22 cellular contexts compared by ENCODE assay signal in genomic region chr5:16382047-16382446, GRCh38.
A peak's percentile ranks its signal among the peaks of the same experiment; 100 is the strongest.
DNase-seq lines count a peak whose midpoint lies in the region; ATAC-seq, FAIRE-seq and TF ChIP-seq lines count a peak whose summit lies in the region.
"Had no signal": no experiment of that assay in that cellular context is flagged by ENCODE, and none has a peak within 500 bp of the region (broad histone marks: within the 10 kb centered on the region; RNA-seq: fewer than 3 reads in every experiment).

No MANE protein-coding gene starts in this region.

- H3K27ac ChIP-seq in A549 = no peak overlapping the region
- H3K27ac ChIP-seq in IMR-90 (ENCODE audit: insufficient read depth, low read length) = no peak overlapping the region
- no peak overlapping the region for H3K27ac ChIP-seq in K562 (ENCODE audit: extremely low read depth, low read depth, low read length)
- no peak overlapping the region for H3K27ac ChIP-seq in heart left ventricle
- H3K27ac ChIP-seq: BLaER1 treated with 17β-estradiol and CSF1 and Interleukin-3, amounts not matched to agents 10 nM and 100 nM; C4-2B had no signal

- dilution Hi-C loops in IMR-90 (cut with HindIII; ENCODE audit: low sequenced_read_pairs, unreplicated experiment) = no loop called here

- FAIRE-seq in A549 (lab: Jason Lieb, UNC) (no peak), K562 (lab: Jason Lieb, UNC) (no peak), frontal cortex (lab: Jason Lieb, UNC) (peak; percentile 33)
- FAIRE-seq: D721Med, G401.6, GM12891 had no signal

- no peak for TF ChIP-seq POLR2A in A549 (IDR thresholded peaks at IDR 0.05; ENCODE audit: low read length)
- no peak for TF ChIP-seq POLR2A in IMR-90 (IDR thresholded peaks at IDR 0.05; ENCODE audit: low read depth, low read length)
- no peak for TF ChIP-seq POLR2A in K562 (conservative IDR thresholded peaks at IDR 0.05)
- TF ChIP-seq POLR2A in heart left ventricle (IDR thresholded peaks at IDR 0.05) = no peak

- no peak overlapping the region for H2AK5ac ChIP-seq in IMR-90 (ENCODE audit: low read depth, low read length)

- H3K27me3 Mint-ChIP-seq in activated T-cell treated with anti-CD3 and anti-CD28 coated beads, Interleukin-2, amount 50 U/mL, for 4 hours (ENCODE audit: low read depth) = peaks cover 4% of the 10 kb centered on the region

- TF ChIP-seq CTCF in A549 (IDR thresholded peaks at IDR 0.05) (no peak), IMR-90 (conservative IDR thresholded peaks at IDR 0.05; ENCODE audit: low read depth, low read length) (no peak), K562 (IDR thresholded peaks at IDR 0.05 in 2 of 3, conservative IDR thresholded peaks at IDR 0.05 in 1 of 3; ENCODE audit: insufficient read depth in 2 of 3, low read depth in 1 of 3, low read length in 3 of 3) (no peak), heart left ventricle (IDR thresholded peaks at IDR 0.05) (no peak)

- H3K9me1 ChIP-seq in IMR-90 (ENCODE audit: insufficient read depth, low read length) (no peaks in the 10 kb centered on the region), K562 (ENCODE audit: control insufficient read depth, insufficient read depth, low read length) (no peaks in the 10 kb centered on the region)

- H4K5ac ChIP-seq in IMR-90 (ENCODE audit: low read depth, low read length) = no peak overlapping the region

- no peak overlapping the region for H2BK15ac ChIP-seq in IMR-90 (ENCODE audit: low read depth, low read length)

- H3K4me2 ChIP-seq in A549 (no peak overlapping the region), IMR-90 (ENCODE audit: low read depth, low read length) (no peak overlapping the region), K562 (ENCODE audit: insufficient read depth, low read length) (no peak overlapping the region)
- H3K4me2 ChIP-seq: BLaER1 treated with 17β-estradiol and CSF1 and Interleukin-3, amounts not matched to agents 10 nM and 100 nM had no signal

- H3K4me1 ChIP-seq in A549 = no peaks in the 10 kb centered on the region
- no peaks in the 10 kb centered on the region for H3K4me1 ChIP-seq in IMR-90 (ENCODE audit: control insufficient read depth, insufficient read depth, low read length)
- no peaks in the 10 kb centered on the region for H3K4me1 ChIP-seq in K562 (replicated peaks in 1 of 2; ENCODE audit: control insufficient read depth in 2 of 2, insufficient read depth in 2 of 2, low read length in 2 of 2)
- peaks cover 0 to 11% (median 0%) of the 10 kb centered on the region in 12 donors for H3K4me1 ChIP-seq in heart left ventricle
- H3K4me1 ChIP-seq: BLaER1 treated with 17β-estradiol and CSF1 and Interleukin-3, amounts not matched to agents 10 nM and 100 nM; Caco-2 had no signal

- no peaks in the 10 kb centered on the region; the same call in 1 of the 2 replicates for H3K27me3 ChIP-seq in IMR-90 (ENCODE audit: control insufficient read depth, insufficient read depth, low read length)
- H3K27me3 ChIP-seq in K562 (ENCODE audit: control insufficient read depth in 2 of 2, insufficient read depth in 2 of 2, low read length in 2 of 2) = peaks cover 0 to 9% of the 10 kb centered on the region in 2 experiments; a peak in 3 of 5 replicates
- H3K27me3 ChIP-seq in heart left ventricle = no peaks in the 10 kb centered on the region
- H3K27me3 ChIP-seq: BLaER1 treated with 17β-estradiol and CSF1 and Interleukin-3, amounts not matched to agents 10 nM and 100 nM had no signal

- DNase-seq in A549 (ENCODE audit: low read depth in 1 of 2, low spot score in 1 of 2) = no peak
- no peak for DNase-seq in IMR-90
- DNase-seq in K562 (ENCODE audit: extremely low read depth in 1 of 4, low spot score in 3 of 4) = no peak
- DNase-seq in frontal cortex (ENCODE audit: low spot score in 2 of 2) = no peak
- no peak for DNase-seq in activated T-cell treated with anti-CD3 and anti-CD28 coated beads, Interleukin-2, amount 50 U/mL, for 4 hours
- DNase-seq in heart left ventricle = no peak
- DNase-seq: 8988T; AML-193; Caco-2; Calu3; CD4-positive, alpha-beta T cell; CD8-positive, alpha-beta T cell; DMS79 treated with DMSO at 0.1 percent for 48 hours; GF-D8 had no signal

- no peak overlapping the region for H3K4me3 Mint-ChIP-seq in activated T-cell treated with anti-CD3 and anti-CD28 coated beads, Interleukin-2, amount 50 U/mL, for 4 hours
- H3K4me3 Mint-ChIP-seq: B cell; CD4-positive, alpha-beta T cell; CD8-positive, alpha-beta T cell had no signal

- H3K36me3 ChIP-seq in IMR-90 (ENCODE audit: control insufficient read depth, insufficient read depth, low read length) (no peaks in the 10 kb centered on the region), K562 (ENCODE audit: control insufficient read depth, insufficient read depth, low read length) (no peaks in the 10 kb centered on the region), heart left ventricle (no peaks in the 10 kb centered on the region)
- H3K36me3 ChIP-seq: BLaER1 treated with 17β-estradiol and CSF1 and Interleukin-3, amounts not matched to agents 10 nM and 100 nM had no signal

- no peak overlapping the region for H3K9ac ChIP-seq in IMR-90 (ENCODE audit: low read depth, low read length)
- H3K9ac ChIP-seq in K562 (ENCODE audit: insufficient read depth in 1 of 2, low read depth in 2 of 2, low read length in 2 of 2) = no peak overlapping the region
- H3K9ac ChIP-seq: BLaER1 treated with 17β-estradiol and CSF1 and Interleukin-3, amounts not matched to agents 10 nM and 100 nM had no signal

- H2AK9ac ChIP-seq in IMR-90 (replicated peaks; ENCODE audit: low read depth, low read length, poor library complexity) = no peak overlapping the region

- no peak overlapping the region for H4K91ac ChIP-seq in IMR-90 (ENCODE audit: insufficient read depth, low read depth, low read length)

- ATAC-seq in A549 (no peak), IMR-90 (ENCODE audit: low read depth) (no peak), K562 (no peak), GM18511 (IDR thresholded peaks at IDR 0.05; ENCODE audit: unreplicated experiment) (no peak), HG02610 (IDR thresholded peaks at IDR 0.05; ENCODE audit: unreplicated experiment) (no peak), heart left ventricle (no peak)
- no peak for ATAC-seq in activated T-cell treated with anti-CD3 and anti-CD28 coated beads, Interleukin-2, amount 50 U/mL, for 4 hours
- ATAC-seq: CD8-positive, alpha-beta T cell had no signal

- no peaks in the 10 kb centered on the region for H3K9me3 Mint-ChIP-seq in activated T-cell treated with anti-CD3 and anti-CD28 coated beads, Interleukin-2, amount 50 U/mL, for 4 hours
- H3K9me3 Mint-ChIP-seq: CD4-positive, alpha-beta T cell; CD8-positive, alpha-beta T cell had no signal

- in situ Hi-C loops in IMR-90 (cut with MboI; ENCODE audit: low sequenced_read_pairs) = no loop called here
- in situ Hi-C loops in K562 (cut with MboI) = no loop called here

- H4K20me1 ChIP-seq in IMR-90 (ENCODE audit: insufficient read depth, low read length) (no peaks in the 10 kb centered on the region), K562 (replicated peaks; ENCODE audit: control insufficient read depth, insufficient read depth, low read length) (no peaks in the 10 kb centered on the region)
- H4K20me1 ChIP-seq: BLaER1 treated with 17β-estradiol and CSF1 and Interleukin-3, amounts not matched to agents 10 nM and 100 nM had no signal

- no peaks in the 10 kb centered on the region for H3K4me1 Mint-ChIP-seq in activated T-cell treated with anti-CD3 and anti-CD28 coated beads, Interleukin-2, amount 50 U/mL, for 4 hours (ENCODE audit: low read depth)
- H3K4me1 Mint-ChIP-seq: B cell had no signal

- H3K9me3 ChIP-seq in A549 (no peaks in the 10 kb centered on the region), IMR-90 (ENCODE audit: control insufficient read depth, insufficient read depth, low read length) (no peaks in the 10 kb centered on the region), K562 (replicated peaks; ENCODE audit: control insufficient read depth, insufficient read depth, low read depth, low read length) (no peaks in the 10 kb centered on the region), heart left ventricle (no peaks in the 10 kb centered on the region)
- H3K9me3 ChIP-seq: BLaER1 treated with 17β-estradiol and CSF1 and Interleukin-3, amounts not matched to agents 10 nM and 100 nM; Caco-2 had no signal

- H2BK120ac ChIP-seq in IMR-90 (ENCODE audit: low read depth, low read length) = no peak overlapping the region

- H2AFZ ChIP-seq in IMR-90 (replicated peaks; ENCODE audit: low read length, poor library complexity) = no peak overlapping the region
- H2AFZ ChIP-seq in K562 (ENCODE audit: low read depth, low read length) = no peak overlapping the region

- H3K56ac ChIP-seq in IMR-90 (ENCODE audit: extremely low read depth, insufficient read depth, low read length) = no peak overlapping the region

- no peaks in the 10 kb centered on the region for H3K79me1 ChIP-seq in IMR-90 (ENCODE audit: low read depth in 1 of 2, low read length in 2 of 2)

- no peak for TF ChIP-seq RAD21 in A549 (conservative IDR thresholded peaks at IDR 0.05 in 1 of 2, IDR thresholded peaks at IDR 0.05 in 1 of 2)
- no peak for TF ChIP-seq RAD21 in IMR-90 (IDR thresholded peaks at IDR 0.05; ENCODE audit: low read length)
- TF ChIP-seq RAD21 in K562 (CRISPR knock-in tag; conservative IDR thresholded peaks at IDR 0.05 in 1 of 2, IDR thresholded peaks at IDR 0.05 in 1 of 2) = no peak

- intact Hi-C loops in IMR-90 (cut with micrococcal nuclease) = no loop called here
- intact Hi-C loops in K562 (cut with micrococcal nuclease) = no loop called here
- intact Hi-C loops in heart left ventricle (cut with DNase I) = no loop called here

- H2BK5ac ChIP-seq in IMR-90 (ENCODE audit: low read depth, low read length, poor library complexity, severe bottlenecking) = no peak overlapping the region

- no peak overlapping the region for H3K18ac ChIP-seq in IMR-90 (ENCODE audit: low read depth, low read length)

- H3K4ac ChIP-seq in IMR-90 (ENCODE audit: low read depth, low read length) = no peak overlapping the region

- no peaks in the 10 kb centered on the region for H3K36me3 Mint-ChIP-seq in activated T-cell treated with anti-CD3 and anti-CD28 coated beads, Interleukin-2, amount 50 U/mL, for 4 hours (ENCODE audit: insufficient read depth)
- H3K36me3 Mint-ChIP-seq: CD8-positive, alpha-beta T cell had no signal

- no peak overlapping the region for H3K14ac ChIP-seq in IMR-90 (replicated peaks; ENCODE audit: low read depth, low read length)

- H3K4me3 ChIP-seq in A549 = no peak overlapping the region
- H3K4me3 ChIP-seq in IMR-90 (ENCODE audit: insufficient read depth, low read depth, low read length) = no peak overlapping the region
- no peak overlapping the region for H3K4me3 ChIP-seq in K562
- no peak overlapping the region for H3K4me3 ChIP-seq in heart left ventricle
- H3K4me3 ChIP-seq: BLaER1 treated with 17β-estradiol and CSF1 and Interleukin-3, amounts not matched to agents 10 nM and 100 nM had no signal

- no TSS peak for BruUV-seq in IMR-90 (replicated peaks; lab: Mats Ljungman, UMichigan)
- BruUV-seq in K562 (replicated peaks; lab: Mats Ljungman, UMichigan) = no TSS peak

- no peak for TF ChIP-seq EP300 in A549 (IDR thresholded peaks at IDR 0.05)
- TF ChIP-seq EP300 in K562 (IDR thresholded peaks at IDR 0.05; ENCODE audit: low read length) = no peak

- H3K23ac ChIP-seq in IMR-90 (ENCODE audit: low read depth, low read length) = no peak overlapping the region

- H4K8ac ChIP-seq in IMR-90 (ENCODE audit: low read depth in 2 of 2, low read length in 2 of 2) = no peak overlapping the region

- CTCF ChIA-PET in A549 (lab: Yijun Ruan, JAX) = no interaction called here
- CTCF ChIA-PET in IMR-90 (lab: Yijun Ruan, JAX) = no interaction called here
- CTCF ChIA-PET in K562 (lab: Yijun Ruan, JAX; ENCODE audit: low intra/inter-chr PET ratio) = no interaction called here

- POLR2A ChIA-PET in A549 (lab: Yijun Ruan, JAX) = no interaction called here
- POLR2A ChIA-PET in IMR-90 (lab: Charles Lee; ENCODE audit: unreplicated experiment) = no interaction called here
- POLR2A ChIA-PET in K562 (lab: Yijun Ruan, JAX) = no interaction called here

- H3K79me2 ChIP-seq in K562 (ENCODE audit: control insufficient read depth, insufficient read depth, low read length) = no peaks in the 10 kb centered on the region

- no peak overlapping the region for H2BK20ac ChIP-seq in IMR-90 (ENCODE audit: low read depth, low read length)

Comparison
In these comparisons a context has a peak if more than half of its experiments do, and no peak if none do; other contexts are left out.
1. Of the 35 proteins assayed by ChIP-seq in both K562 and A549: peak only in K562: none; only in A549: none; in both: MAFK; in neither: 34.